1 cellular context compared by ENCODE assay signal in genomic region chr5:141521244-141521781, GRCh38.
TF ChIP-seq lines count a peak whose summit lies in the region.

No MANE protein-coding gene starts in this region.

TF ChIP-seq in K562, 482 proteins besides CTCF, POLR2A, EP300 and RAD21 (continued from another document and continues in another):
- TF ChIP-seq HINFP (tag; conservative IDR thresholded peaks at IDR 0.05; ENCODE audit: low read depth): no peak
- TF ChIP-seq SMAD3 (CRISPR knock-in tag; conservative IDR thresholded peaks at IDR 0.05): 0 out of 2 replicates have a peak, but pooled peaks have one; percentile 43
- TF ChIP-seq LEF1 (IDR thresholded peaks at IDR 0.05): no peak; the same call in 1 of the 2 replicates
- TF ChIP-seq ZNF780A (CRISPR knock-in tag; IDR thresholded peaks at IDR 0.05): no peak
- no peak for TF ChIP-seq FOXP4 (CRISPR knock-in tag; IDR thresholded peaks at IDR 0.05; ENCODE audit: borderline replicate concordance)
- no peak for TF ChIP-seq E2F5 (CRISPR knock-in tag; IDR thresholded peaks at IDR 0.05)
- no peak for TF ChIP-seq ADNP (tag; IDR thresholded peaks at IDR 0.05)
- no peak for TF ChIP-seq PHF20 (IDR thresholded peaks at IDR 0.05; ENCODE audit: partially characterized antibody)
- TF ChIP-seq ZNF778 (CRISPR knock-in tag; IDR thresholded peaks at IDR 0.05): no peak
- TF ChIP-seq RBM39 (optimal IDR thresholded peaks at IDR 0.05; ENCODE audit: low read depth, low read length): no peak
- TF ChIP-seq CGGBP1 (CRISPR knock-in tag; IDR thresholded peaks at IDR 0.05): no peak
- no peak for TF ChIP-seq TAF9B (IDR thresholded peaks at IDR 0.05; ENCODE audit: partially characterized antibody)
- TF ChIP-seq SAFB (IDR thresholded peaks at IDR 0.05; ENCODE audit: borderline replicate concordance, low read depth, low read length): no peak
- TF ChIP-seq BCL6 (CRISPR knock-in tag; IDR thresholded peaks at IDR 0.05): no peak
- TF ChIP-seq ZNF395 (CRISPR knock-in tag; IDR thresholded peaks at IDR 0.05): peak; percentile 37; the same call in 1 of the 2 replicates
- TF ChIP-seq CBX8 (IDR thresholded peaks at IDR 0.05; ENCODE audit: borderline replicate concordance, extremely low read depth, low read depth, low read length, poor library complexity, severe bottlenecking): no peak
- TF ChIP-seq NFE2 (IDR thresholded peaks at IDR 0.05; ENCODE audit: low read depth): peak; percentile 61; the same call in 1 of the 2 replicates
- no peak for TF ChIP-seq HMBOX1 (IDR thresholded peaks at IDR 0.05)
- no peak for TF ChIP-seq ETV6 (IDR thresholded peaks at IDR 0.05; ENCODE audit: borderline replicate concordance in 1 of 2, low read depth in 2 of 2, low read length in 1 of 2)
- no peak for TF ChIP-seq ETV6 (CRISPR knock-in tag; IDR thresholded peaks at IDR 0.05; ENCODE audit: borderline replicate concordance)
- no peak for TF ChIP-seq HDAC6 (IDR thresholded peaks at IDR 0.05; ENCODE audit: low read depth, low read length)
- no peak for TF ChIP-seq ELK1 (CRISPR knock-in tag; IDR thresholded peaks at IDR 0.05)
- TF ChIP-seq RBM14 (IDR thresholded peaks at IDR 0.05; ENCODE audit: borderline replicate concordance, insufficient read depth, low read depth, low read length): no peak
- TF ChIP-seq EHMT2 (IDR thresholded peaks at IDR 0.05): 0 out of 2 replicates have a peak, but pooled peaks have one; percentile 12
- no peak for TF ChIP-seq GTF2B (IDR thresholded peaks at IDR 0.05; ENCODE audit: extremely low read depth, insufficient read length)
- TF ChIP-seq PTBP1 (IDR thresholded peaks at IDR 0.05; ENCODE audit: low read depth, low read length): no peak
- peak; percentile 35 for TF ChIP-seq CBFA2T2 (conservative IDR thresholded peaks at IDR 0.05)
- no peak for TF ChIP-seq THRAP3 (IDR thresholded peaks at IDR 0.05; ENCODE audit: borderline replicate concordance)
- TF ChIP-seq NONO (IDR thresholded peaks at IDR 0.05; ENCODE audit: low read depth in 2 of 2, low read length in 1 of 2): no peak
- no peak for TF ChIP-seq ZNF639 (CRISPR knock-in tag; conservative IDR thresholded peaks at IDR 0.05 in 1 of 2, IDR thresholded peaks at IDR 0.05 in 1 of 2)
- TF ChIP-seq IRF2 (CRISPR knock-in tag; IDR thresholded peaks at IDR 0.05): no peak
- no peak for TF ChIP-seq SRSF9 (IDR thresholded peaks at IDR 0.05; ENCODE audit: borderline replicate concordance, low read depth, low read length)
- no peak for TF ChIP-seq ARID4B (CRISPR knock-in tag; IDR thresholded peaks at IDR 0.05)
- TF ChIP-seq ZNF561 (CRISPR knock-in tag; conservative IDR thresholded peaks at IDR 0.05): no peak
- no peak for TF ChIP-seq POLR2AphosphoS2 (IDR thresholded peaks at IDR 0.05; ENCODE audit: low read length)
- TF ChIP-seq MLLT1 (IDR thresholded peaks at IDR 0.05): peak in 1 of 2 experiments; percentile 71; a peak in 1 of 4 replicates
- no peak for TF ChIP-seq ZNF766 (CRISPR knock-in tag; conservative IDR thresholded peaks at IDR 0.05)
- TF ChIP-seq BRD4 (IDR thresholded peaks at IDR 0.05): no peak
- no peak for TF ChIP-seq ZNF699 (CRISPR knock-in tag; IDR thresholded peaks at IDR 0.05; ENCODE audit: insufficient replicate concordance)
- peak; percentile 99 for TF ChIP-seq FOSL1 (tag; conservative IDR thresholded peaks at IDR 0.05)
- TF ChIP-seq GATAD2B (IDR thresholded peaks at IDR 0.05; ENCODE audit: borderline replicate concordance): no peak
- no peak for TF ChIP-seq STAG1 (CRISPR knock-in tag; IDR thresholded peaks at IDR 0.05; ENCODE audit: borderline replicate concordance)
- TF ChIP-seq CREB3L1 (IDR thresholded peaks at IDR 0.05; ENCODE audit: borderline replicate concordance, low read depth): no peak
- no peak for TF ChIP-seq CHD2 (IDR thresholded peaks at IDR 0.05; ENCODE audit: low read depth, low read length)
- no peak for TF ChIP-seq WHSC1 (IDR thresholded peaks at IDR 0.05; ENCODE audit: low read length)
- no peak; a peak in 1 of 4 replicates for TF ChIP-seq HDAC1 (IDR thresholded peaks at IDR 0.05)
- no peak for TF ChIP-seq NELFE (IDR thresholded peaks at IDR 0.05; ENCODE audit: insufficient read depth, insufficient read length)
